ENCODE assay signal across 20 cellular contexts in the genomic region with DNA sequence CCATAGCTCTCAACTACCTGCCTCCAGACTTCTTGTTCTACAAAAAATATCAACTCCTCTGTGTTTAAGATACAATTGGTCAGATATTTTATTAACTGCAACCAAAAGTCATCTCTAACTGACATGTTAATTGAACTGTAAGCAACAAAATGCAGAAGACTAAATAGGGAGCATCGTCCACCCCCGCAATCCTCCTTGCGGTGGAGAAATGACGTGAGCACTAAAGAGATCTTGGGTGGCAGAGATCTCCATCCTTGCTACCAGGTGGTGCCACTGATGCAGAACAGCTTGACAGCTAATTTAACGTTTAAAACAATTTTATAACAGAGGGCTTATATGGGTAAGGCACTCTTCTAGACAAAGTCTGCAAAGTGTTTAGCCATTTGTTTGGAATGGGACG.
DNase-seq lines count a peak whose midpoint lies in the region; ATAC-seq and TF ChIP-seq lines count a peak whose summit lies in the region.
"Had no signal": no experiment of that assay in that cellular context is flagged by ENCODE, and none has a peak within 500 bp of the region (broad histone marks: within the 10 kb centered on the region; RNA-seq: fewer than 3 reads in every experiment).

No MANE protein-coding gene starts in this region.

- DNase-seq in activated B cell treated with CpG ODN at 0.5 μM for 24 hours, result peak; percentile 15
- no peak for DNase-seq in NCI-H187 treated with DMSO at 0.1 percent for 48 hours (lab: John Stamatoyannopoulos, UW)
- DNase-seq in right atrium auricular region (ENCODE audit: low spot score), result no peak
- DNase-seq in activated CD4-positive, alpha-beta T cell treated with anti-CD3 and anti-CD28 coated beads, Interleukin-2, amount 10 ng/mL, durations not matched to agents 7 days and 5 days, result no peak
- DNase-seq: activated CD4-positive, alpha-beta T cell treated with anti-CD3 and anti-CD28 coated beads for 4 hours; activated T-cell treated with anti-CD3 and anti-CD28 coated beads, Interleukin-2, amount 50 U/mL, for 4 hours; anterior cingulate cortex; DND-41; GM23248; left ventricle myocardium inferior; NCI-H524; T-cell had no signal

- no peaks in the 10 kb centered on the region for H3K36me3 Mint-ChIP-seq in activated B cell treated with CpG ODN at 0.5 μM for 24 hours (ENCODE audit: low read depth)
- H3K36me3 Mint-ChIP-seq in activated CD4-positive, alpha-beta T cell treated with anti-CD3 and anti-CD28 coated beads, Interleukin-2, amount 10 ng/mL, durations not matched to agents 7 days and 5 days (ENCODE audit: low read depth), result no peaks in the 10 kb centered on the region
- H3K36me3 Mint-ChIP-seq: naive thymus-derived CD8-positive, alpha-beta T cell; T-cell had no signal

- TF ChIP-seq CTCF in activated B cell treated with CpG ODN at 0.5 μM for 24 hours (IDR thresholded peaks at IDR 0.05), result no peak
- no peak for TF ChIP-seq CTCF in right atrium auricular region (IDR thresholded peaks at IDR 0.05)

- H3K9me3 ChIP-seq in right atrium auricular region, result no peaks in the 10 kb centered on the region
- H3K9me3 ChIP-seq: left ventricle myocardium inferior, Peyer's patch had no signal

- POLR2A ChIA-PET in activated B cell treated with CpG ODN at 0.5 μM for 24 hours (lab: Charles Lee), result interaction anchor here (0.5 to 1.8 kb wide), 5 partner anchors 10 to 58 kb away, joined by 3 to 5 read pairs (median 3); no protein-coding TSS in a partner anchor
- POLR2A ChIA-PET in activated CD4-positive, alpha-beta T cell treated with anti-CD3 and anti-CD28 coated beads, Interleukin-2, amount 10 ng/mL, durations not matched to agents 7 days and 5 days (lab: Charles Lee), result no interaction called here

- no peak overlapping the region for H3K27ac ChIP-seq in right atrium auricular region
- H3K27ac ChIP-seq: coronary artery, GM23248, left ventricle myocardium inferior, Peyer's patch had no signal

- intact Hi-C loops in activated B cell treated with CpG ODN at 0.5 μM for 24 hours (cut with micrococcal nuclease), result loop anchor here (2.0 to 5.0 kb wide), 2 partner anchors 19 to 659 kb away; partner anchors contain the start of gene TASL

- no peaks in the 10 kb centered on the region for H3K9me3 Mint-ChIP-seq in activated B cell treated with CpG ODN at 0.5 μM for 24 hours
- H3K9me3 Mint-ChIP-seq in activated CD4-positive, alpha-beta T cell treated with anti-CD3 and anti-CD28 coated beads, Interleukin-2, amount 10 ng/mL, durations not matched to agents 7 days and 5 days, result no peaks in the 10 kb centered on the region
- H3K9me3 Mint-ChIP-seq: activated T-cell treated with anti-CD3 and anti-CD28 coated beads, Interleukin-2, amount 50 U/mL, for 4 hours; naive thymus-derived CD8-positive, alpha-beta T cell; T-cell had no signal

- H3K36me3 ChIP-seq in right atrium auricular region, result no peaks in the 10 kb centered on the region
- H3K36me3 ChIP-seq: left ventricle myocardium inferior, Peyer's patch had no signal

- H3K4me3 ChIP-seq in right atrium auricular region, result no peak overlapping the region
- H3K4me3 ChIP-seq: coronary artery, GM23248, left ventricle myocardium inferior, Peyer's patch had no signal

- CTCF ChIA-PET in activated B cell treated with CpG ODN at 0.5 μM for 24 hours (lab: Charles Lee), result interaction anchor here (0.6 to 1.3 kb wide), 3 partner anchors 13 to 199 kb away, joined by 3 read pairs; no protein-coding TSS in a partner anchor
- CTCF ChIA-PET in activated CD4-positive, alpha-beta T cell treated with anti-CD3 and anti-CD28 coated beads, Interleukin-2, amount 10 ng/mL, durations not matched to agents 7 days and 5 days (lab: Charles Lee), result no interaction called here

- peak overlapping the region; percentile 69 for H3K27ac Mint-ChIP-seq in activated B cell treated with CpG ODN at 0.5 μM for 24 hours
- no peak overlapping the region for H3K27ac Mint-ChIP-seq in activated CD4-positive, alpha-beta T cell treated with anti-CD3 and anti-CD28 coated beads, Interleukin-2, amount 10 ng/mL, durations not matched to agents 7 days and 5 days
- H3K27ac Mint-ChIP-seq: naive thymus-derived CD8-positive, alpha-beta T cell; T-cell had no signal

- H3K27me3 ChIP-seq in right atrium auricular region, result no peaks in the 10 kb centered on the region
- H3K27me3 ChIP-seq: Peyer's patch had no signal

- no peaks in the 10 kb centered on the region for H3K27me3 Mint-ChIP-seq in activated B cell treated with CpG ODN at 0.5 μM for 24 hours
- H3K27me3 Mint-ChIP-seq in activated CD4-positive, alpha-beta T cell treated with anti-CD3 and anti-CD28 coated beads, Interleukin-2, amount 10 ng/mL, durations not matched to agents 7 days and 5 days, result peaks cover 1% of the 10 kb centered on the region

- no peaks in the 10 kb centered on the region for H3K4me1 ChIP-seq in right atrium auricular region
- H3K4me1 ChIP-seq: Peyer's patch had no signal

- ATAC-seq in GM18508 (IDR thresholded peaks at IDR 0.05; ENCODE audit: insufficient read depth, unreplicated experiment) (peak; percentile 49), GM21390 (IDR thresholded peaks at IDR 0.05; ENCODE audit: unreplicated experiment) (peak; percentile 46), HG02973 (IDR thresholded peaks at IDR 0.05; ENCODE audit: unreplicated experiment) (peak; percentile 55), activated B cell treated with CpG ODN at 0.5 μM for 24 hours (ENCODE audit: low read depth) (peak; percentile 72), GM21515 (IDR thresholded peaks at IDR 0.05; ENCODE audit: unreplicated experiment) (no peak)
- ATAC-seq: activated T-cell treated with anti-CD3 and anti-CD28 coated beads, Interleukin-2, amount 50 U/mL, for 4 hours; esophagus mucosa; naive thymus-derived CD8-positive, alpha-beta T cell; T-cell had no signal

- H3K4me3 Mint-ChIP-seq in activated B cell treated with CpG ODN at 0.5 μM for 24 hours, result peak overlapping the region; percentile 44
- H3K4me3 Mint-ChIP-seq in activated CD4-positive, alpha-beta T cell treated with anti-CD3 and anti-CD28 coated beads, Interleukin-2, amount 10 ng/mL, durations not matched to agents 7 days and 5 days, result no peak overlapping the region
- H3K4me3 Mint-ChIP-seq: activated T-cell treated with anti-CD3 and anti-CD28 coated beads, Interleukin-2, amount 50 U/mL, for 4 hours; naive thymus-derived CD8-positive, alpha-beta T cell; T-cell had no signal

- H3K4me1 Mint-ChIP-seq in activated B cell treated with CpG ODN at 0.5 μM for 24 hours, result peaks cover 61% of the 10 kb centered on the region
- H3K4me1 Mint-ChIP-seq in activated CD4-positive, alpha-beta T cell treated with anti-CD3 and anti-CD28 coated beads, Interleukin-2, amount 10 ng/mL, durations not matched to agents 7 days and 5 days, result no peaks in the 10 kb centered on the region
- H3K4me1 Mint-ChIP-seq: T-cell had no signal
